ENCODE assay signal across 15 cellular contexts in genomic region chr7:84187813-84188212, GRCh38. TPM values are rescaled to one million over a fixed set of nuclear protein-coding genes. Genes with fewer than 3 reads are reported as not detected.
DNase-seq lines count a peak whose midpoint lies in the region; ATAC-seq, FAIRE-seq and TF ChIP-seq lines count a peak whose summit lies in the region.
"Had no signal": no experiment of that assay in that cellular context is flagged by ENCODE, and none has a peak within 500 bp of the region (broad histone marks: within the 10 kb centered on the region; RNA-seq: fewer than 3 reads in every experiment).

No MANE protein-coding gene starts in this region.

- H3K9me3 ChIP-seq in HUES48 (ENCODE audit: control insufficient read depth, insufficient read depth, low read length) (no peaks in the 10 kb centered on the region), astrocyte (ENCODE audit: insufficient read depth, low read depth, low read length) (no peaks in the 10 kb centered on the region), left lung (no peaks in the 10 kb centered on the region)
- H3K9me3 ChIP-seq: prostate gland had no signal

- H3K9ac ChIP-seq in HUES48 (ENCODE audit: low read depth, low read length) (no peak overlapping the region), astrocyte (ENCODE audit: low read length) (peak overlapping the region; percentile 44)

- no peaks in the 10 kb centered on the region for H3K27me3 ChIP-seq in HUES48 (ENCODE audit: control insufficient read depth, insufficient read depth, low read length)
- H3K27me3 ChIP-seq in astrocyte (ENCODE audit: insufficient read depth, low read length): no peaks in the 10 kb centered on the region
- H3K27me3 ChIP-seq in left lung: no peaks in the 10 kb centered on the region

- ATAC-seq in HG03108 (IDR thresholded peaks at IDR 0.05; ENCODE audit: unreplicated experiment) (no peak), left lung (no peak)

- peak overlapping the region; percentile 58 for H3K4me2 ChIP-seq in astrocyte (ENCODE audit: low read length)

- intact Hi-C loops in left lung (cut with DNase I): no loop called here

- no peak overlapping the region for H3K27ac Mint-ChIP-seq in astrocyte (ENCODE audit: unreplicated experiment)
- H3K27ac Mint-ChIP-seq: B cell had no signal

- H3K36me3 ChIP-seq in HUES48 (ENCODE audit: control insufficient read depth, insufficient read depth, low read length) (no peaks in the 10 kb centered on the region), astrocyte (ENCODE audit: insufficient read depth, low read length) (no peaks in the 10 kb centered on the region), left lung (no peaks in the 10 kb centered on the region)
- H3K36me3 ChIP-seq: prostate gland had no signal

- H3K4me1 Mint-ChIP-seq in astrocyte (ENCODE audit: low read depth, unreplicated experiment): peaks cover 30% of the 10 kb centered on the region
- H3K4me1 Mint-ChIP-seq: B cell had no signal

- no peak overlapping the region for H2AFZ ChIP-seq in astrocyte (ENCODE audit: low read depth, low read length)

- H3K27me3 Mint-ChIP-seq in astrocyte (ENCODE audit: low read depth, unreplicated experiment): no peaks in the 10 kb centered on the region
- H3K27me3 Mint-ChIP-seq: B cell had no signal

- peaks cover 48% of the 10 kb centered on the region for H3K4me1 ChIP-seq in HUES48 (ENCODE audit: control insufficient read depth, insufficient read depth, low read length)
- peaks cover 25% of the 10 kb centered on the region for H3K4me1 ChIP-seq in astrocyte (ENCODE audit: insufficient read depth, low read length)
- no peaks in the 10 kb centered on the region for H3K4me1 ChIP-seq in left lung
- H3K4me1 ChIP-seq: prostate gland had no signal

- no peak for TF ChIP-seq CTCF in astrocyte (IDR thresholded peaks at IDR 0.05; ENCODE audit: insufficient read depth, low read depth, low read length)
- no peak for TF ChIP-seq CTCF in left lung (IDR thresholded peaks at IDR 0.05)

- FAIRE-seq in astrocyte (lab: Jason Lieb, UNC) (peak; percentile 56), HTR-8/SVneo (lab: Jason Lieb, UNC) (no peak)

- H3K4me3 Mint-ChIP-seq in astrocyte (ENCODE audit: unreplicated experiment): no peak overlapping the region
- H3K4me3 Mint-ChIP-seq: B cell had no signal

- H3K27ac ChIP-seq in HUES48 (ENCODE audit: low read depth, low read length) (peak overlapping the region; percentile 65), astrocyte (ENCODE audit: low read depth, low read length) (peak overlapping the region; percentile 39), left lung (no peak overlapping the region)
- H3K27ac ChIP-seq: prostate gland had no signal

- peak; percentile 20 for DNase-seq in ACHN
- peak; percentile 78 for DNase-seq in astrocyte (ENCODE audit: low read depth)
- DNase-seq in kidney tubule cell (ENCODE audit: low spot score): peak; percentile 36
- no peak for DNase-seq in HTR-8/SVneo (ENCODE audit: insufficient read length, low spot score)
- no peak for DNase-seq in NCI-H1694 (lab: John Stamatoyannopoulos, UW)
- no peak for DNase-seq in left lung
- DNase-seq: activated CD8-positive, alpha-beta memory T cell treated with anti-CD3 and anti-CD28 coated beads, Interleukin-2, amount 50 U/mL, for 48 hours; NCI-H1092 treated with DMSO at 0.1 percent for 48 hours; NCI-H510A; SIG-M5; stimulated activated naive CD4-positive, alpha-beta T cell had no signal

- no peaks in the 10 kb centered on the region for H4K20me1 ChIP-seq in astrocyte (ENCODE audit: insufficient read depth, low read length)

- H3K4me3 ChIP-seq in HUES48 (ENCODE audit: low read depth, low read length) (no peak overlapping the region), astrocyte (ENCODE audit: insufficient read depth, low read depth, low read length) (no peak overlapping the region), left lung (no peak overlapping the region)
- H3K4me3 ChIP-seq: prostate gland had no signal

- H3K9me3 Mint-ChIP-seq in astrocyte (ENCODE audit: unreplicated experiment): no peaks in the 10 kb centered on the region

- in situ Hi-C loops in ACHN (cut with HindIII; ENCODE audit: low pct_ligation_motif_present, low pct_unique_long_range_greater_than_20kb, low sequenced_read_pairs): no loop called here

- no peaks in the 10 kb centered on the region for H3K36me3 Mint-ChIP-seq in astrocyte (ENCODE audit: low read depth, unreplicated experiment)

- H3K79me2 ChIP-seq in astrocyte (ENCODE audit: insufficient read depth, low read length): peaks cover 82% of the 10 kb centered on the region

RNA-seq across cellular contexts. Expression of gene SEMA3A, which starts 6.8 kb away (rescaled TPM):
- total RNA-seq in astrocyte (22.0 and 31.3 TPM in 2 replicates), left lung (10 to 100 TPM in 1 of 2 donors, 1 to 10 TPM in 1; 6.1 to 12.3 TPM)
- total RNA-seq: B cell had no signal

Comparison
In these comparisons a context has a peak if more than half of its experiments do, and no peak if none do; other contexts are left out.
1. DNase-seq: peak in ACHN (single experiment), astrocyte (single experiment) and kidney tubule cell (single experiment); none in HTR-8/SVneo (single experiment), NCI-H1694 (single experiment) and left lung (0 of 2).
2. H3K27ac ChIP-seq: peak in HUES48 (single experiment) and astrocyte (single experiment); none in left lung (0 of 2).